27 cellular contexts compared by ENCODE assay signal in genomic region chr10:22494007-22494406, GRCh38.
"Had no signal": no experiment of that assay in that cellular context is flagged by ENCODE, and none has a peak within 500 bp of the region (broad histone marks: within the 10 kb centered on the region; RNA-seq: fewer than 3 reads in every experiment).

No MANE protein-coding gene starts in this region.

- ATAC-seq: stimulated activated effector memory CD8-positive, alpha-beta T cell treated with anti-CD3 and anti-CD28 coated beads, Interleukin-12 subunit alpha, Interleukin-12 subunit beta, amount 100 ng/mL, for 72 hours; stimulated activated memory B cell treated with anti-CD40 and anti-IgM and Interleukin-4, amounts not matched to agents 10 μg/mL and 1 μg/mL and 100 μg/mL, for 72 hours; stimulated activated naive B cell treated with anti-CD40 and anti-IgM and Interleukin-4, amounts not matched to agents 10 μg/mL and 1 μg/mL and 100 μg/mL, for 72 hours; stimulated activated naive CD8-positive, alpha-beta T cell treated with anti-CD3 and anti-CD28 coated beads, Interleukin-15, amount 100 ng/mL, for 72 hours; stimulated activated naive CD8-positive, alpha-beta T cell treated with anti-CD3 and anti-CD28 coated beads, Interleukin-15, Interleukin-2, amounts not matched to agents 100 U/mL and 50 U/mL, for 24 hours; upper lobe of right lung had no signal

- H3K36me3 ChIP-seq: stomach, suprapubic skin, thoracic aorta, thyroid gland, tibial artery, tibial nerve, transverse colon, upper lobe of left lung, upper lobe of right lung, uterus, vagina had no signal

- H3K4me3 ChIP-seq: stomach, suprapubic skin, testis, thoracic aorta, thyroid gland, tibial artery, tibial nerve, transverse colon, upper lobe of left lung, upper lobe of right lung, uterus, vagina had no signal

- FAIRE-seq: urothelium cell line had no signal

- H3K9me3 ChIP-seq: stomach, suprapubic skin, testis, thoracic aorta, thyroid gland, tibial artery, tibial nerve, transverse colon, upper lobe of left lung, upper lobe of right lung, uterus, vagina had no signal

- DNase-seq: stimulated activated CD4-positive, alpha-beta T cell treated with anti-CD3 and anti-CD28 coated beads, Interleukin-2, amount 100 ng/mL, for 48 hours; stimulated activated CD4-positive, alpha-beta T cell treated with anti-CD3 and anti-CD28 coated beads, Interleukin-4, amount 100 ng/mL, for 1 hour; stimulated activated CD4-positive, alpha-beta T cell treated with anti-CD3 and anti-CD28 coated beads, Interleukin-4, amount 100 ng/mL, for 24 hours; stimulated activated CD4-positive, alpha-beta T cell treated with anti-CD3 and anti-CD28 coated beads, Interleukin-4, amount 100 ng/mL, for 4 hours; stimulated activated CD8-positive, alpha-beta memory T cell treated with anti-CD3 and anti-CD28 coated beads, Interleukin-4, amount 100 ng/mL, for 48 hours; stimulated activated naive B cell treated with anti-CD40 and anti-IgM and Interleukin-4, amounts not matched to agents 10 μg/mL and 1 μg/mL and 100 μg/mL, for 72 hours; stimulated activated naive CD4-positive, alpha-beta T cell; stimulated activated naive CD4-positive, alpha-beta T cell treated with Interleukin-2 at 50 U/mL for 16 hours; stimulated activated naive CD8-positive, alpha-beta T cell treated with anti-CD3 and anti-CD28 coated beads, Interleukin-15, amount 100 ng/mL, for 72 hours; stimulated activated naive CD8-positive, alpha-beta T cell treated with anti-CD3 and anti-CD28 coated beads, Interleukin-15, Interleukin-2, amounts not matched to agents 100 U/mL and 50 U/mL, for 24 hours; stomach; substantia nigra; testis; thyroid gland; tibial artery; transverse colon; trophoblast cell; upper lobe of left lung; upper lobe of right lung; uterus had no signal

- H3K4me1 ChIP-seq: stomach, suprapubic skin, testis, thyroid gland, tibial artery, tibial nerve, transverse colon, upper lobe of left lung, upper lobe of right lung, uterus, vagina had no signal

- H3K27me3 ChIP-seq: stomach, testis, thyroid gland, tibial nerve, transverse colon, upper lobe of left lung, uterus, vagina had no signal

- H3K27ac ChIP-seq: stomach, suprapubic skin, testis, thoracic aorta, thyroid gland, tibial artery, tibial nerve, transverse colon, upper lobe of left lung, upper lobe of right lung, uterus, vagina had no signal
